ENCODE assay signal across 1 cellular context in the genomic region with DNA sequence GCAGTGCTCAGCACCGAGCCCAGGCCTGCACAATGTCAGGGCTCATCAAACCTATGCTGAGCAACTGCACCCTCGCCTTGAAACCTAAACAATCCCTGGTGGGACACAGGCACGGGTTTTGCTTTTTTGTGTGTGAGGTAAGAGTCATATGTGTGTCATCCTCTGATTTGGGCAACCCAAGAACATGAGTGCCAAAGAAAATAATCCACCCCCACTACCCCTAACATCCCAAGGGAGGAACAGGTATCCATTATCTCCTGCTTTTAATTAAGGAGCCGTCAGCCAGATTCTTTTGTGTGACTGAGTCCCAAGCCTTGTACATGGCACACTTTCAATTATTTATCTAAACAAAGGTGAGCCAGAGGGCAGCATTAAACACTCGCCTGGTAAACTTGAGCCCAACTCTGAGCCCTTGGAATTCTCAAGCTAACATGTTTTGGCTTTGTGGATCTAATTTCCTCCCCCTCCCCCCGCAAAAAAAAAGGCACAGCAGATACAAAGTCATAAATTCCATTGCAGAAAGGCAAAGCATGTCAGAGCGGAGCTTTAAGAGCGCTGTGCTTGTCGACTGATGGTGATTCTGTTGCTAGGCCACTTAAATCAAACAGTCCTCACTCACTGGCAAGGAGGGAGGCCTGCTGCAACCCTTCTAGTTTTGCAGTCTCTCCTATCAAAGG.
A peak's percentile ranks its signal among the peaks of the same experiment; 100 is the strongest.
TF ChIP-seq lines count a peak whose summit lies in the region.

No MANE protein-coding gene starts in this region.

TF ChIP-seq in SK-N-SH treated with all-trans-retinoic acid at 6 μM for 48 hours, 23 proteins besides CTCF, POLR2A, EP300 and RAD21 (continued from another document):
- TF ChIP-seq, protein P1, sequence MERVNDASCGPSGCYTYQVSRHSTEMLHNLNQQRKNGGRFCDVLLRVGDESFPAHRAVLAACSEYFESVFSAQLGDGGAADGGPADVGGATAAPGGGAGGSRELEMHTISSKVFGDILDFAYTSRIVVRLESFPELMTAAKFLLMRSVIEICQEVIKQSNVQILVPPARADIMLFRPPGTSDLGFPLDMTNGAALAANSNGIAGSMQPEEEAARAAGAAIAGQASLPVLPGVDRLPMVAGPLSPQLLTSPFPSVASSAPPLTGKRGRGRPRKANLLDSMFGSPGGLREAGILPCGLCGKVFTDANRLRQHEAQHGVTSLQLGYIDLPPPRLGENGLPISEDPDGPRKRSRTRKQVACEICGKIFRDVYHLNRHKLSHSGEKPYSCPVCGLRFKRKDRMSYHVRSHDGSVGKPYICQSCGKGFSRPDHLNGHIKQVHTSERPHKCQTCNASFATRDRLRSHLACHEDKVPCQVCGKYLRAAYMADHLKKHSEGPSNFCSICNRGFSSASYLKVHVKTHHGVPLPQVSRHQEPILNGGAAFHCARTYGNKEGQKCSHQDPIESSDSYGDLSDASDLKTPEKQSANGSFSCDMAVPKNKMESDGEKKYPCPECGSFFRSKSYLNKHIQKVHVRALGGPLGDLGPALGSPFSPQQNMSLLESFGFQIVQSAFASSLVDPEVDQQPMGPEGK (CRISPR knock-in tag; IDR thresholded peaks at IDR 0.05; ENCODE audit: borderline replicate concordance), result peak; percentile 65; the same call in 1 of the 2 replicates
- TF ChIP-seq, protein P2, sequence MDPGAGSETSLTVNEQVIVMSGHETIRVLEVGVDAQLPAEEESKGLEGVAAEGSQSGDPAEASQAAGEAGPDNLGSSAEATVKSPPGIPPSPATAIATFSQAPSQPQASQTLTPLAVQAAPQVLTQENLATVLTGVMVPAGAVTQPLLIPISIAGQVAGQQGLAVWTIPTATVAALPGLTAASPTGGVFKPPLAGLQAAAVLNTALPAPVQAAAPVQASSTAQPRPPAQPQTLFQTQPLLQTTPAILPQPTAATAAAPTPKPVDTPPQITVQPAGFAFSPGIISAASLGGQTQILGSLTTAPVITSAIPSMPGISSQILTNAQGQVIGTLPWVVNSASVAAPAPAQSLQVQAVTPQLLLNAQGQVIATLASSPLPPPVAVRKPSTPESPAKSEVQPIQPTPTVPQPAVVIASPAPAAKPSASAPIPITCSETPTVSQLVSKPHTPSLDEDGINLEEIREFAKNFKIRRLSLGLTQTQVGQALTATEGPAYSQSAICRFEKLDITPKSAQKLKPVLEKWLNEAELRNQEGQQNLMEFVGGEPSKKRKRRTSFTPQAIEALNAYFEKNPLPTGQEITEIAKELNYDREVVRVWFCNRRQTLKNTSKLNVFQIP (CRISPR knock-in tag; IDR thresholded peaks at IDR 0.05; ENCODE audit: borderline replicate concordance, low read depth), result 0 out of 2 replicates have a peak, but pooled peaks have one; percentile 22
- TF ChIP-seq ISL1 (CRISPR knock-in tag; IDR thresholded peaks at IDR 0.05), result peak; percentile 82
- TF ChIP-seq ZFP3 (CRISPR knock-in tag; IDR thresholded peaks at IDR 0.05), result no peak
- TF ChIP-seq TOX (CRISPR knock-in tag; IDR thresholded peaks at IDR 0.05; ENCODE audit: borderline replicate concordance), result peak; percentile 64; the same call in 1 of the 2 replicates
- peak; percentile 56; the same call in 1 of the 2 replicates for TF ChIP-seq TCF4 (CRISPR knock-in tag; IDR thresholded peaks at IDR 0.05; ENCODE audit: borderline replicate concordance)
